Comparison of ENCODE assay signal across 25 cellular contexts in the genomic region with DNA sequence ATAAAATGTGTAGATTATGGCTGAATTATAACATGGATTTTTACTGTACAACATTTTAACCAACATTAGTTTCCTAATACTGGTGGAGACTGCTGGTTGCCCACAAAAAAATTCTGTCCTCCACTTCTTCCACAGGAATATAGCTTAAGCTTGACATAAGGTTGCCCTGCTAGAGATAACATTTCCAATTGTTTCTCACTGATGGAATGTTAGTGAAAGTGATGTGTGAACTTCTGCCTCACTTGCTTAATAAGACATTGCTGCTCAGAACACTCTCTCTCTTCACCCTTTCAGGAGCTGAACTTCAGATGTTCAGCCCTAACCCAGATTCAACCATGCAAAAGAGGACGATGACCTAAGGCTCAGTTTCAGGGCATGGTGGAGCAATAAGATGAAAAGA. TPM values are rescaled to one million over a fixed set of nuclear protein-coding genes. Genes with fewer than 3 reads are reported as not detected.
A peak's percentile ranks its signal among the peaks of the same experiment; 100 is the strongest.
DNase-seq lines count a peak whose midpoint lies in the region; ATAC-seq, FAIRE-seq and TF ChIP-seq lines count a peak whose summit lies in the region.
"Had no signal": no experiment of that assay in that cellular context is flagged by ENCODE, and none has a peak within 500 bp of the region (broad histone marks: within the 10 kb centered on the region; RNA-seq: fewer than 3 reads in every experiment).

No MANE protein-coding gene starts in this region.

- H2AK5ac ChIP-seq in trophoblast cell (ENCODE audit: low read length) = no peak overlapping the region

- no peak overlapping the region for H3K9ac ChIP-seq in trophoblast cell (ENCODE audit: low read length)
- H3K9ac ChIP-seq: BLaER1 treated with 17β-estradiol and CSF1 and Interleukin-3, amounts not matched to agents 10 nM and 100 nM had no signal

- H4K8ac ChIP-seq in trophoblast cell (ENCODE audit: low read depth, low read length) = no peak overlapping the region

- H3K27me3 Mint-ChIP-seq in activated CD4-positive, alpha-beta memory T cell treated with anti-CD3 and anti-CD28 coated beads, Interleukin-2, amount 10 ng/mL, durations not matched to agents 7 days and 5 days = peaks cover 33% of the 10 kb centered on the region

- peaks cover 6% of the 10 kb centered on the region for H3K9me3 ChIP-seq in trophoblast cell (ENCODE audit: insufficient read depth, low read depth, low read length)
- no peaks in the 10 kb centered on the region for H3K9me3 ChIP-seq in effector memory CD4-positive, alpha-beta T cell (ENCODE audit: control insufficient read depth, low read length)
- H3K9me3 ChIP-seq: A549, Caco-2 had no signal

- H4K91ac ChIP-seq in trophoblast cell (ENCODE audit: low read depth, low read length) = no peak overlapping the region

- no peak for ATAC-seq in stimulated activated effector memory CD8-positive, alpha-beta T cell treated with anti-CD3 and anti-CD28 coated beads, Interleukin-12 subunit alpha, Interleukin-12 subunit beta, amount 100 ng/mL, for 72 hours
- ATAC-seq: A549; CD8-positive, alpha-beta T cell; GM12878 had no signal

- POLR2A ChIA-PET in activated CD4-positive, alpha-beta memory T cell treated with anti-CD3 and anti-CD28 coated beads, Interleukin-2, amount 10 ng/mL, durations not matched to agents 7 days and 5 days (lab: Charles Lee) = no interaction called here

- no peak overlapping the region for H3K23ac ChIP-seq in trophoblast cell (ENCODE audit: low read length)

- no peak for TF ChIP-seq CTCF in GM12865 (IDR thresholded peaks at IDR 0.05; ENCODE audit: insufficient read depth, low read depth, low read length, missing control alignments)

- no peaks in the 10 kb centered on the region for H3K9me3 Mint-ChIP-seq in activated CD4-positive, alpha-beta memory T cell treated with anti-CD3 and anti-CD28 coated beads, Interleukin-2, amount 10 ng/mL, durations not matched to agents 7 days and 5 days
- no peaks in the 10 kb centered on the region for H3K9me3 Mint-ChIP-seq in stimulated activated effector memory CD8-positive, alpha-beta T cell treated with anti-CD3 and anti-CD28 coated beads, Interleukin-12 subunit alpha, Interleukin-12 subunit beta, amount 100 ng/mL, for 72 hours
- H3K9me3 Mint-ChIP-seq: CD4-positive, alpha-beta T cell; CD8-positive, alpha-beta T cell had no signal

- H3K14ac ChIP-seq in trophoblast cell (ENCODE audit: low read length) = no peak overlapping the region

- FAIRE-seq in GM12892 (lab: Jason Lieb, UNC) (peak; percentile 81), GM19239 (lab: Jason Lieb, UNC) (peak; percentile 84)
- FAIRE-seq: A549, D721Med, G401.6 had no signal

- H3K4me2 ChIP-seq in trophoblast cell (ENCODE audit: low read length) = no peak overlapping the region
- H3K4me2 ChIP-seq: A549; BLaER1 treated with 17β-estradiol and CSF1 and Interleukin-3, amounts not matched to agents 10 nM and 100 nM had no signal

- no peak overlapping the region for H3K4me3 ChIP-seq in GM12865 (ENCODE audit: low read depth, low read length)
- H3K4me3 ChIP-seq in trophoblast cell (ENCODE audit: low read depth, low read length) = no peak overlapping the region
- H3K4me3 ChIP-seq in effector memory CD4-positive, alpha-beta T cell (ENCODE audit: insufficient read depth, low read depth, low read length, poor library complexity, severe bottlenecking) = no peak overlapping the region
- H3K4me3 ChIP-seq: A549; BLaER1 treated with 17β-estradiol and CSF1 and Interleukin-3, amounts not matched to agents 10 nM and 100 nM; GM12878 had no signal

- WGBS in trophoblast cell (ENCODE audit: extremely low coverage, insufficient coverage, insufficient read length) = no CpG with 5 or more reads among the region's 1 CpG

- no peak overlapping the region for H2AFZ ChIP-seq in trophoblast cell (ENCODE audit: insufficient read depth, low read length, poor library complexity)

- no peaks in the 10 kb centered on the region for H3K79me1 ChIP-seq in trophoblast cell (ENCODE audit: low read length)

- peaks cover 27% of the 10 kb centered on the region for H3K4me1 Mint-ChIP-seq in activated CD4-positive, alpha-beta memory T cell treated with anti-CD3 and anti-CD28 coated beads, Interleukin-2, amount 10 ng/mL, durations not matched to agents 7 days and 5 days
- H3K4me1 Mint-ChIP-seq in stimulated activated effector memory CD8-positive, alpha-beta T cell treated with anti-CD3 and anti-CD28 coated beads, Interleukin-12 subunit alpha, Interleukin-12 subunit beta, amount 100 ng/mL, for 72 hours = peaks cover 16% of the 10 kb centered on the region

- H3K27me3 ChIP-seq in trophoblast cell (ENCODE audit: insufficient read depth, low read length) = peaks cover 41% of the 10 kb centered on the region
- no peaks in the 10 kb centered on the region for H3K27me3 ChIP-seq in effector memory CD4-positive, alpha-beta T cell (replicated peaks; ENCODE audit: control insufficient read depth, insufficient read depth, low read length, poor library complexity, severe bottlenecking)
- H3K27me3 ChIP-seq: BLaER1 treated with 17β-estradiol and CSF1 and Interleukin-3, amounts not matched to agents 10 nM and 100 nM had no signal

- no peak overlapping the region for H2BK120ac ChIP-seq in trophoblast cell (ENCODE audit: insufficient read depth, low read length, poor library complexity)

- DNase-seq in GM12865 (ENCODE audit: low read depth) (peak; percentile 5), GM12892 (ENCODE audit: insufficient read length) (no peak), GM19239 (ENCODE audit: insufficient read length, low spot score) (no peak), trophoblast cell (peak; percentile 52 to 81), NCI-H187 treated with DMSO at 0.1 percent for 48 hours (lab: John Stamatoyannopoulos, UW) (no peak)
- DNase-seq in effector memory CD4-positive, alpha-beta T cell = no peak
- DNase-seq in activated CD4-positive, alpha-beta memory T cell treated with anti-CD3 and anti-CD28 coated beads, Interleukin-2, amount 10 ng/mL, durations not matched to agents 7 days and 5 days = no peak
- DNase-seq in stimulated activated effector memory CD8-positive, alpha-beta T cell treated with anti-CD3 and anti-CD28 coated beads, Interleukin-12 subunit alpha, Interleukin-12 subunit beta, amount 100 ng/mL, for 72 hours (ENCODE audit: low spot score in 2 of 2) = no peak
- DNase-seq: AML-193; Caco-2; Calu3; CD4-positive, alpha-beta T cell; CD8-positive, alpha-beta T cell; DMS79 treated with DMSO at 0.1 percent for 48 hours; GF-D8 had no signal

- no peak overlapping the region for H4K12ac ChIP-seq in trophoblast cell (ENCODE audit: low read depth, low read length)

- no peak for TF ChIP-seq POLR2A in GM12892 (IDR thresholded peaks at IDR 0.05; ENCODE audit: low read depth, low read length)

- H2BK5ac ChIP-seq in trophoblast cell (ENCODE audit: low read depth, low read length, poor library complexity) = no peak overlapping the region

- H3K36me3 Mint-ChIP-seq in activated CD4-positive, alpha-beta memory T cell treated with anti-CD3 and anti-CD28 coated beads, Interleukin-2, amount 10 ng/mL, durations not matched to agents 7 days and 5 days (ENCODE audit: low read depth) = peaks cover 2% of the 10 kb centered on the region
- peaks cover 5% of the 10 kb centered on the region for H3K36me3 Mint-ChIP-seq in stimulated activated effector memory CD8-positive, alpha-beta T cell treated with anti-CD3 and anti-CD28 coated beads, Interleukin-12 subunit alpha, Interleukin-12 subunit beta, amount 100 ng/mL, for 72 hours
- H3K36me3 Mint-ChIP-seq: CD8-positive, alpha-beta T cell had no signal

- no peak overlapping the region for H3K27ac Mint-ChIP-seq in activated CD4-positive, alpha-beta memory T cell treated with anti-CD3 and anti-CD28 coated beads, Interleukin-2, amount 10 ng/mL, durations not matched to agents 7 days and 5 days
- H3K27ac Mint-ChIP-seq in stimulated activated effector memory CD8-positive, alpha-beta T cell treated with anti-CD3 and anti-CD28 coated beads, Interleukin-12 subunit alpha, Interleukin-12 subunit beta, amount 100 ng/mL, for 72 hours = no peak overlapping the region
- H3K27ac Mint-ChIP-seq: B cell; CD4-positive, alpha-beta T cell; CD8-positive, alpha-beta T cell had no signal

- no peak overlapping the region for H2BK12ac ChIP-seq in trophoblast cell (ENCODE audit: low read length)

- no peaks in the 10 kb centered on the region for H3K36me3 ChIP-seq in trophoblast cell (ENCODE audit: control insufficient read depth in 1 of 2, insufficient read depth in 2 of 2, low read length in 2 of 2)
- no peaks in the 10 kb centered on the region for H3K36me3 ChIP-seq in effector memory CD4-positive, alpha-beta T cell (ENCODE audit: control insufficient read depth, insufficient read depth, low read length)
- H3K36me3 ChIP-seq: BLaER1 treated with 17β-estradiol and CSF1 and Interleukin-3, amounts not matched to agents 10 nM and 100 nM had no signal

- CTCF ChIA-PET in activated CD4-positive, alpha-beta memory T cell treated with anti-CD3 and anti-CD28 coated beads, Interleukin-2, amount 10 ng/mL, durations not matched to agents 7 days and 5 days (lab: Charles Lee) = interaction anchor here (1.3 kb wide), 1 partner anchor 16 kb away, joined by 3 read pairs; no protein-coding TSS in a partner anchor

- H3K4me1 ChIP-seq in trophoblast cell (ENCODE audit: control insufficient read depth in 1 of 2, insufficient read depth in 2 of 2, low read length in 2 of 2) = peaks cover 5 to 7% of the 10 kb centered on the region in 2 experiments
- peaks cover 3% of the 10 kb centered on the region for H3K4me1 ChIP-seq in effector memory CD4-positive, alpha-beta T cell (ENCODE audit: control insufficient read depth, insufficient read depth, low read length, poor library complexity, severe bottlenecking)
- H3K4me1 ChIP-seq: A549; BLaER1 treated with 17β-estradiol and CSF1 and Interleukin-3, amounts not matched to agents 10 nM and 100 nM had no signal

- H3K27ac ChIP-seq in trophoblast cell (ENCODE audit: low read depth, low read length) = no peak overlapping the region
- no peak overlapping the region for H3K27ac ChIP-seq in effector memory CD4-positive, alpha-beta T cell (ENCODE audit: insufficient read depth, low read length, poor library complexity, severe bottlenecking)
- H3K27ac ChIP-seq: 22Rv1; A549; BLaER1 treated with 17β-estradiol and CSF1 and Interleukin-3, amounts not matched to agents 10 nM and 100 nM; C4-2B had no signal

- no peak overlapping the region for H3K4ac ChIP-seq in trophoblast cell (ENCODE audit: low read depth, low read length)

- H3K18ac ChIP-seq in trophoblast cell (ENCODE audit: low read length) = no peak overlapping the region

- no peaks in the 10 kb centered on the region for H3K79me2 ChIP-seq in trophoblast cell (ENCODE audit: control insufficient read depth, insufficient read depth, low read length, poor library complexity)

- H3K4me3 Mint-ChIP-seq in activated CD4-positive, alpha-beta memory T cell treated with anti-CD3 and anti-CD28 coated beads, Interleukin-2, amount 10 ng/mL, durations not matched to agents 7 days and 5 days = no peak overlapping the region
- no peak overlapping the region for H3K4me3 Mint-ChIP-seq in stimulated activated effector memory CD8-positive, alpha-beta T cell treated with anti-CD3 and anti-CD28 coated beads, Interleukin-12 subunit alpha, Interleukin-12 subunit beta, amount 100 ng/mL, for 72 hours
- H3K4me3 Mint-ChIP-seq: B cell; CD4-positive, alpha-beta T cell; CD8-positive, alpha-beta T cell had no signal

RNA-seq across cellular contexts. Expression of a gene that starts 2.7 kb away (rescaled TPM):
- 13.0 TPM for polyA plus RNA-seq in GM12892 (2012; ENCODE audit: missing spikeins)
- polyA plus RNA-seq in trophoblast cell (2013) = 0.40 TPM in 2 replicates
- total RNA-seq in activated CD4-positive, alpha-beta memory T cell treated with anti-CD3 and anti-CD28 coated beads, Interleukin-2, amount 10 ng/mL, durations not matched to agents 7 days and 5 days = 1 to 10 TPM; 2.7 to 3.1 TPM
- total RNA-seq: A172, Caco-2 had no signal
- polyA plus RNA-seq: BJ had no signal

Comparison
In these comparisons a context has a peak if more than half of its experiments do, and no peak if none do; other contexts are left out.
1. DNase-seq: peak in GM12865 (single experiment) and trophoblast cell (2 of 2); none in GM12892 (single experiment), GM19239 (single experiment), effector memory CD4-positive, alpha-beta T cell (0 of 3), activated CD4-positive, alpha-beta memory T cell treated with anti-CD3 and anti-CD28 coated beads, Interleukin-2, amount 10 ng/mL, durations not matched to agents 7 days and 5 days (single experiment), NCI-H187 treated with DMSO at 0.1 percent for 48 hours (single experiment) and stimulated activated effector memory CD8-positive, alpha-beta T cell treated with anti-CD3 and anti-CD28 coated beads, Interleukin-12 subunit alpha, Interleukin-12 subunit beta, amount 100 ng/mL, for 72 hours (0 of 2).